ENCODE assay signal across 19 cellular contexts in genomic region chr16:66295761-66296546, GRCh38.
"Had no signal": no experiment of that assay in that cellular context is flagged by ENCODE, and none has a peak within 500 bp of the region (broad histone marks: within the 10 kb centered on the region; RNA-seq: fewer than 3 reads in every experiment).

No MANE protein-coding gene starts in this region.

- H3K36me3 ChIP-seq: colonic mucosa, esophagus muscularis mucosa, tibial artery had no signal

- H3K9me3 ChIP-seq: body of pancreas, colonic mucosa, esophagus muscularis mucosa, psoas muscle, tibial artery had no signal

- H3K27ac Mint-ChIP-seq: nephron progenitor cell; stimulated activated effector memory CD8-positive, alpha-beta T cell treated with anti-CD3 and anti-CD28 coated beads, Interleukin-12 subunit alpha, Interleukin-12 subunit beta, amount 100 ng/mL, for 72 hours; T-helper 17 cell; WTC11 had no signal

- H3K27me3 ChIP-seq: body of pancreas, colonic mucosa had no signal

- ATAC-seq: activated naive CD4-positive, alpha-beta T cell treated with anti-CD3 and anti-CD28 coated beads, Interleukin-2, amount 50 U/mL, for 72 hours; body of pancreas; psoas muscle; stimulated activated effector memory CD8-positive, alpha-beta T cell treated with anti-CD3 and anti-CD28 coated beads, Interleukin-12 subunit alpha, Interleukin-12 subunit beta, amount 100 ng/mL, for 72 hours; T-helper 17 cell; WTC11 had no signal

- H3K4me1 Mint-ChIP-seq: WTC11 had no signal

- H3K27ac ChIP-seq: body of pancreas, colonic mucosa, esophagus muscularis mucosa, psoas muscle, tibial artery had no signal

- H3K9me3 Mint-ChIP-seq: nephron progenitor cell; stimulated activated effector memory CD8-positive, alpha-beta T cell treated with anti-CD3 and anti-CD28 coated beads, Interleukin-12 subunit alpha, Interleukin-12 subunit beta, amount 100 ng/mL, for 72 hours had no signal

- DNase-seq: activated CD4-positive, alpha-beta T cell treated with anti-CD3 and anti-CD28 coated beads for 4 hours; activated gamma-delta T cell; activated T-cell treated with anti-CD3 and anti-CD28 coated beads, Interleukin-2, amount 50 U/mL, for 1 hour; body of pancreas; colonic mucosa; hippocampal formation; mesendoderm; nephron progenitor cell; occipital lobe; psoas muscle; SIG-M5; stimulated activated CD4-positive, alpha-beta T cell treated with anti-CD3 and anti-CD28 coated beads, Interleukin-12 subunit alpha, Interleukin-12 subunit beta, amount 100 ng/mL, for 4 hours; stimulated activated CD4-positive, alpha-beta T cell treated with anti-CD3 and anti-CD28 coated beads, Interleukin-2, amount 100 ng/mL, for 24 hours; T-helper 17 cell; tibial artery had no signal

- H3K36me3 Mint-ChIP-seq: activated naive CD4-positive, alpha-beta T cell treated with anti-CD3 and anti-CD28 coated beads, Interleukin-2, amount 50 U/mL, for 72 hours; stimulated activated effector memory CD8-positive, alpha-beta T cell treated with anti-CD3 and anti-CD28 coated beads, Interleukin-12 subunit alpha, Interleukin-12 subunit beta, amount 100 ng/mL, for 72 hours; WTC11 had no signal

- H3K4me3 Mint-ChIP-seq: nephron progenitor cell; stimulated activated effector memory CD8-positive, alpha-beta T cell treated with anti-CD3 and anti-CD28 coated beads, Interleukin-12 subunit alpha, Interleukin-12 subunit beta, amount 100 ng/mL, for 72 hours; T-helper 17 cell; WTC11 had no signal

- H3K4me1 ChIP-seq: body of pancreas, colonic mucosa, esophagus muscularis mucosa, psoas muscle, tibial artery had no signal

- H3K4me3 ChIP-seq: body of pancreas, colonic mucosa, esophagus muscularis mucosa, psoas muscle, tibial artery had no signal
